Comparison of ENCODE assay signal across 6 cellular contexts in the genomic region with DNA sequence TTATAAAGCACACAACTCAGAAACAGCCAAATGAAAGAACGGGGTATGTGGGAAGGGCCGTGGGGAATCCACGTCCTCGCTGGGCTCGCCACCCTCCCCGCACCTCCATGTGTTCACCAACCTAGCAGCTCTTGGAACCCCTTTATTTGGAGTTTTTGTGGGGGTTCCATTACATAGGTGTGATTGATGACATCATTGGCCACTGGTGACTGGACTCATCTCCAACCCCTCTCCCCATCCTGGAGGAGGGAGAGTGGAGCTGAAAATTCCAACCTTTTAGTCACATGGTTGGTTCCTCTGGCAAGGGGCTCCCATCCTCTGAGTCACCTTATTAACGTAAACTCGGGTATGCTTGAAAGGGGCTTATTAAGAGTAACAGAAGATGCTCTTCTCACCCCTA.
"Had no signal": no experiment of that assay in that cellular context is flagged by ENCODE, and none has a peak within 500 bp of the region (broad histone marks: within the 10 kb centered on the region; RNA-seq: fewer than 3 reads in every experiment).

No MANE protein-coding gene starts in this region.

- DNase-seq: IMR-90, KBM-7, KG1 had no signal

- FAIRE-seq: HTR-8/SVneo, K562 had no signal

- H3K27ac ChIP-seq: HL-60 had no signal

- H3K4me3 ChIP-seq: K562 had no signal

- ATAC-seq: K562 had no signal
